In genomic region chr11:64341851-64342791, GRCh38 we compare ENCODE assay signal across 8 cellular contexts. TPM values are rescaled to one million over a fixed set of nuclear protein-coding genes. Genes with fewer than 3 reads are reported as not detected.
DNase-seq lines count a peak whose midpoint lies in the region; ATAC-seq and TF ChIP-seq lines count a peak whose summit lies in the region.

No MANE protein-coding gene starts in this region.

- H2BK12ac ChIP-seq in neuronal stem cell (ENCODE audit: low read length), result peak overlapping the region; percentile 77

- no CpG with 5 or more reads among the region's 55 CpGs for WGBS in neuronal stem cell (ENCODE audit: extremely low coverage in 2 of 2, insufficient read length in 2 of 2, insufficient replicate concordance in 1 of 2), 2 donors

- H3K4me1 ChIP-seq in neuronal stem cell (ENCODE audit: control insufficient read depth in 2 of 2, insufficient read depth in 1 of 2, low read depth in 1 of 2, low read length in 2 of 2), result peaks cover 6 to 16% of the 10 kb centered on the region in 2 donors
- H3K4me1 ChIP-seq in stomach smooth muscle (ENCODE audit: control insufficient read depth, insufficient read depth, low read length), result peaks cover 11% of the 10 kb centered on the region

- peak overlapping the region; percentile 89 for H3K18ac ChIP-seq in neuronal stem cell (ENCODE audit: low read length)

- peaks cover 1% of the 10 kb centered on the region for H3K79me1 ChIP-seq in neuronal stem cell (ENCODE audit: low read depth, low read length)

- no peak overlapping the region for H2BK5ac ChIP-seq in neuronal stem cell (ENCODE audit: low read length)

- H3K9ac ChIP-seq in neuronal stem cell (ENCODE audit: low read depth, low read length, poor library complexity) (peak overlapping the region; percentile 45), stomach smooth muscle (ENCODE audit: low read length in 2 of 2) (peak overlapping the region; percentile 81 to 85)

- no peak overlapping the region for H4K91ac ChIP-seq in neuronal stem cell (ENCODE audit: low read depth, low read length, poor library complexity)

- ATAC-seq in HG03196 (IDR thresholded peaks at IDR 0.05; ENCODE audit: unreplicated experiment), result no peak

- TF ChIP-seq CTCF in GM13976 (IDR thresholded peaks at IDR 0.05; ENCODE audit: borderline replicate concordance, control extremely low read depth, extremely low read depth, insufficient read depth, missing control alignments), result peak; percentile 15

- H3K9me3 ChIP-seq in neuronal stem cell (replicated peaks in 1 of 2; ENCODE audit: control insufficient read depth in 2 of 2, insufficient read depth in 1 of 2, low read depth in 1 of 2, low read length in 2 of 2), result no peaks in the 10 kb centered on the region
- H3K9me3 ChIP-seq in stomach smooth muscle (ENCODE audit: control insufficient read depth in 2 of 2, low read length in 2 of 2), result no peaks in the 10 kb centered on the region

- no peaks in the 10 kb centered on the region for H3K36me3 ChIP-seq in neuronal stem cell (replicated peaks in 1 of 2; ENCODE audit: control insufficient read depth in 2 of 2, insufficient read depth in 2 of 2, low read length in 2 of 2)
- H3K36me3 ChIP-seq in stomach smooth muscle (ENCODE audit: control insufficient read depth in 2 of 2, insufficient read depth in 2 of 2, low read length in 2 of 2), result no peaks in the 10 kb centered on the region

- DNase-seq in GM13976 (ENCODE audit: low spot score), result peak; percentile 97
- DNase-seq in KBM-7, result peak; percentile 75
- peak; percentile 21 for DNase-seq in SIG-M5 (lab: John Stamatoyannopoulos, UW)
- DNase-seq in activated gamma-delta T cell treated with anti-CD3 and anti-CD28 coated beads, Interleukin-2, amount 50 U/mL, for 16 hours (ENCODE audit: low read depth), result peak; percentile 80
- DNase-seq in foreskin melanocyte, result peak; percentile 56
- peak; percentile 80 for DNase-seq in neuronal stem cell (ENCODE audit: low spot score)

- peak overlapping the region; percentile 92 for H2AFZ ChIP-seq in neuronal stem cell (ENCODE audit: low read length)

- no peak overlapping the region for H3K27ac ChIP-seq in neuronal stem cell (replicated peaks; ENCODE audit: low read length)
- peak overlapping the region; percentile 79 for H3K27ac ChIP-seq in stomach smooth muscle (ENCODE audit: low read length)

- no peak overlapping the region for H3K14ac ChIP-seq in neuronal stem cell (ENCODE audit: low read length)

- H3K27me3 ChIP-seq in neuronal stem cell (ENCODE audit: control insufficient read depth in 3 of 3, insufficient read depth in 3 of 3, low read depth in 1 of 3, low read length in 3 of 3) (peaks cover 0 to 41% (median 11%) of the 10 kb centered on the region in 3 experiments), stomach smooth muscle (ENCODE audit: control insufficient read depth in 1 of 2, insufficient read depth in 2 of 2, low read length in 2 of 2) (no peaks in the 10 kb centered on the region)

- H3K4me2 ChIP-seq in neuronal stem cell (ENCODE audit: insufficient read depth, low read length, poor library complexity, severe bottlenecking), result peak overlapping the region; percentile 54

- no peak overlapping the region for H3K4ac ChIP-seq in neuronal stem cell (ENCODE audit: low read length)

- H3K23ac ChIP-seq in neuronal stem cell (ENCODE audit: low read depth, low read length, poor library complexity), result peak overlapping the region; percentile 94

- H2BK120ac ChIP-seq in neuronal stem cell (ENCODE audit: low read depth, low read length), result peak overlapping the region; percentile 87

- in situ Hi-C loops in GM13976 (cut with MboI; ENCODE audit: low sequenced_read_pairs, unreplicated experiment), result no loop called here
- in situ Hi-C loops in KBM-7 (cut with MboI; ENCODE audit: low pct_unique_long_range_greater_than_20kb, low sequenced_read_pairs), result no loop called here

- H4K8ac ChIP-seq in neuronal stem cell (ENCODE audit: low read depth, low read length), result no peak overlapping the region

- H2AK5ac ChIP-seq in neuronal stem cell (ENCODE audit: low read depth, low read length), result peak overlapping the region; percentile 94

- peak overlapping the region; percentile 95 for H2BK15ac ChIP-seq in neuronal stem cell (ENCODE audit: low read length)

- H3K4me3 ChIP-seq in neuronal stem cell (ENCODE audit: low read length in 2 of 2), result peak overlapping the region in 1 of 2 donors; percentile 70
- peak overlapping the region; percentile 55 to 68 for H3K4me3 ChIP-seq in stomach smooth muscle (ENCODE audit: low read length in 2 of 2)

RNA-seq across cellular contexts. Expression of gene CCDC88B, which starts 2.1 kb away (rescaled TPM):
- polyA plus RNA-seq in neuronal stem cell (2013, experiment 1 of 2), result 4.0 TPM
- polyA plus RNA-seq in neuronal stem cell (2013, experiment 2 of 2), result 4.5 TPM

RNA-seq across cellular contexts. Expression of gene RPS6KA4, which starts 16.8 kb away (rescaled TPM):
- polyA plus RNA-seq in neuronal stem cell (2013, experiment 1 of 2), result 5.7 TPM
- 5.0 TPM for polyA plus RNA-seq in neuronal stem cell (2013, experiment 2 of 2)

RNA-seq across cellular contexts. Expression of gene PRDX5, which starts 24.2 kb away (rescaled TPM):
- 142 TPM for polyA plus RNA-seq in neuronal stem cell (2013, experiment 1 of 2)
- polyA plus RNA-seq in neuronal stem cell (2013, experiment 2 of 2), result 136 TPM

RNA-seq across cellular contexts. Expression of gene TRMT112, which starts 24.8 kb away (rescaled TPM):
- polyA plus RNA-seq in neuronal stem cell (2013, experiment 1 of 2), result 529 TPM
- 505 TPM for polyA plus RNA-seq in neuronal stem cell (2013, experiment 2 of 2)

RNA-seq across cellular contexts. Expression of gene ESRRA, which starts 36.8 kb away (rescaled TPM):
- 5.3 TPM for polyA plus RNA-seq in neuronal stem cell (2013, experiment 1 of 2)
- polyA plus RNA-seq in neuronal stem cell (2013, experiment 2 of 2), result 5.6 TPM

Comparison
In these comparisons a context has a peak if more than half of its experiments do, and no peak if none do; other contexts are left out.
1. DNase-seq: peak in every context shown above with its lines; median percentile 97 in GM13976; 80 in activated gamma-delta T cell treated with anti-CD3 and anti-CD28 coated beads, Interleukin-2, amount 50 U/mL, for 16 hours; 80 in neuronal stem cell; 75 in KBM-7; 56 in foreskin melanocyte; 21 in SIG-M5.